15 cellular contexts compared by ENCODE assay signal in genomic region chr12:24945822-24946221, GRCh38. TPM values are rescaled to one million over a fixed set of nuclear protein-coding genes. Genes with fewer than 3 reads are reported as not detected.
DNase-seq lines count a peak whose midpoint lies in the region; ATAC-seq, FAIRE-seq and TF ChIP-seq lines count a peak whose summit lies in the region.
"Had no signal": no experiment of that assay in that cellular context is flagged by ENCODE, and none has a peak within 500 bp of the region (broad histone marks: within the 10 kb centered on the region; RNA-seq: fewer than 3 reads in every experiment).

No MANE protein-coding gene starts in this region.

- SMC1A ChIA-PET in GM12878 (lab: Charles Lee; ENCODE audit: uncharacterized antibody, unreplicated experiment): interaction anchor here (0.8 to 7.8 kb wide), 17 partner anchors 9 to 106 kb away, joined by 3 to 69 read pairs (median 4); no protein-coding TSS in a partner anchor

- H3K4me2 ChIP-seq in GM12878 (ENCODE audit: control insufficient read depth, insufficient read depth) (peak overlapping the region; percentile 69), mammary epithelial cell (ENCODE audit: insufficient read depth, low read depth, low read length) (no peak overlapping the region)

- intact Hi-C loops in GM12878 (cut with micrococcal nuclease; ENCODE audit: unreplicated experiment) (no loop called here), mammary epithelial cell (cut with micrococcal nuclease) (no loop called here)

- TF ChIP-seq CTCF in GM12878 (IDR thresholded peaks at IDR 0.05 in 2 of 3, conservative IDR thresholded peaks at IDR 0.05 in 1 of 3; ENCODE audit: control insufficient read depth in 2 of 3, extremely low read depth in 1 of 3, insufficient read depth in 1 of 3, low read depth in 3 of 3, low read length in 3 of 3) (no peak), nephron progenitor cell (IDR thresholded peaks at IDR 0.05) (no peak), coronary artery (IDR thresholded peaks at IDR 0.05) (no peak), mammary epithelial cell (conservative IDR thresholded peaks at IDR 0.05 in 1 of 2, IDR thresholded peaks at IDR 0.05 in 1 of 2; ENCODE audit: extremely low read depth in 1 of 2, insufficient read depth in 1 of 2, low read depth in 1 of 2, low read length in 2 of 2) (no peak)

- TF ChIP-seq EP300 in GM12878 (IDR thresholded peaks at IDR 0.05; ENCODE audit: borderline replicate concordance in 1 of 2, control insufficient read depth in 1 of 2, low read depth in 2 of 2, low read length in 2 of 2): no peak

- H3K4me1 Mint-ChIP-seq in CD8-positive, alpha-beta memory T cell: peaks cover 21 to 28% (median 26%) of the 10 kb centered on the region in 3 donors
- peaks cover 59% of the 10 kb centered on the region for H3K4me1 Mint-ChIP-seq in nephron progenitor cell

- H4K20me1 ChIP-seq in GM12878 (ENCODE audit: control insufficient read depth, insufficient read depth) (no peaks in the 10 kb centered on the region), mammary epithelial cell (ENCODE audit: insufficient read depth, low read length) (no peaks in the 10 kb centered on the region)

- no peak overlapping the region for H3K4me3 Mint-ChIP-seq in CD8-positive, alpha-beta memory T cell
- H3K4me3 Mint-ChIP-seq in nephron progenitor cell: peak overlapping the region; percentile 96
- H3K4me3 Mint-ChIP-seq: CD4-positive, CD25-positive, alpha-beta regulatory T cell had no signal

- no peaks in the 10 kb centered on the region for H3K9me3 Mint-ChIP-seq in CD8-positive, alpha-beta memory T cell
- H3K9me3 Mint-ChIP-seq in nephron progenitor cell: peaks cover 6% of the 10 kb centered on the region

- in situ Hi-C loops in GM12878 (cut with MboI): loop anchor here (5.0 kb wide), 1 partner anchor 104 kb away; no protein-coding TSS in a partner anchor
- in situ Hi-C loops in mammary epithelial cell (cut with MboI; ENCODE audit: low sequenced_read_pairs in 2 of 2): no loop called here

- H3K4me3 ChIP-seq in CD8-positive, alpha-beta memory T cell (ENCODE audit: low read length): no peak overlapping the region
- 0 out of 2 replicates have a peak overlapping the region, but pooled peaks have one; percentile 5 for H3K4me3 ChIP-seq in GM12878
- no peak overlapping the region for H3K4me3 ChIP-seq in coronary artery
- no peak overlapping the region for H3K4me3 ChIP-seq in mammary epithelial cell (replicated peaks in 1 of 3; ENCODE audit: insufficient read depth in 1 of 3, low read depth in 2 of 3, low read length in 3 of 3)
- H3K4me3 ChIP-seq: lung had no signal

- dilution Hi-C loops in mammary epithelial cell (cut with HindIII; ENCODE audit: low sequenced_read_pairs): no loop called here

- H3K27me3 ChIP-seq in CD8-positive, alpha-beta memory T cell (ENCODE audit: insufficient read depth, low read length, poor library complexity, severe bottlenecking): peaks cover 11% of the 10 kb centered on the region
- H3K27me3 ChIP-seq in GM12878 (replicated peaks in 1 of 2; ENCODE audit: control insufficient read depth in 2 of 2, insufficient read depth in 2 of 2, low read length in 1 of 2): no peaks in the 10 kb centered on the region
- H3K27me3 ChIP-seq in mammary epithelial cell (ENCODE audit: insufficient read depth, low read length): no peaks in the 10 kb centered on the region

- no peak overlapping the region for H2AFZ ChIP-seq in GM12878 (ENCODE audit: control insufficient read depth, low read depth, low read length)
- H2AFZ ChIP-seq in mammary epithelial cell (ENCODE audit: low read depth, low read length): no peak overlapping the region

- H3K27me3 Mint-ChIP-seq in CD8-positive, alpha-beta memory T cell: peaks cover 20 to 55% of the 10 kb centered on the region in 2 donors
- peaks cover 4% of the 10 kb centered on the region for H3K27me3 Mint-ChIP-seq in nephron progenitor cell (ENCODE audit: low read depth, poor library complexity)

- TF ChIP-seq POLR2A in GM12878 (IDR thresholded peaks at IDR 0.05; ENCODE audit: low read depth, low read length): no peak

- CTCF ChIA-PET in CD8-positive, alpha-beta memory T cell (lab: Charles Lee): no interaction called here
- CTCF ChIA-PET in GM12878 (lab: Yijun Ruan, JAX): interaction anchor here (1.2 to 2.7 kb wide), 8 partner anchors 10 to 209 kb away, joined by 3 to 13 read pairs (median 6); a partner anchor contains a TSS
- CTCF ChIA-PET in mammary epithelial cell (lab: Charles Lee; ENCODE audit: low non-redundant PET): no interaction called here

- RAD21 ChIA-PET in GM12878 (lab: Charles Lee; ENCODE audit: unreplicated experiment): interaction anchor here (0.8 to 7.9 kb wide), 6 partner anchors 10 to 106 kb away, joined by 3 to 60 read pairs (median 7); a partner anchor contains a TSS

- H3K4me1 ChIP-seq in CD8-positive, alpha-beta memory T cell (ENCODE audit: insufficient read depth, low read length): peaks cover 9% of the 10 kb centered on the region
- peaks cover 34% of the 10 kb centered on the region for H3K4me1 ChIP-seq in GM12878 (ENCODE audit: control insufficient read depth, insufficient read depth, low read length)
- peaks cover 27% of the 10 kb centered on the region for H3K4me1 ChIP-seq in mammary epithelial cell (ENCODE audit: insufficient read depth, low read length)

- H3K36me3 ChIP-seq in CD8-positive, alpha-beta memory T cell (ENCODE audit: insufficient read depth, low read length): no peaks in the 10 kb centered on the region
- peaks cover 0 to 3% of the 10 kb centered on the region in 2 experiments; a peak in 1 of 4 replicates for H3K36me3 ChIP-seq in GM12878 (ENCODE audit: control insufficient read depth in 2 of 2, insufficient read depth in 2 of 2, low read length in 1 of 2)
- H3K36me3 ChIP-seq in mammary epithelial cell (ENCODE audit: insufficient read depth, low read length): no peaks in the 10 kb centered on the region
- H3K36me3 ChIP-seq: heart left ventricle, WERI-Rb-1 had no signal

- peaks cover 63% of the 10 kb centered on the region for H3K79me2 ChIP-seq in GM12878 (ENCODE audit: control insufficient read depth, insufficient read depth, low read length)
- H3K79me2 ChIP-seq in mammary epithelial cell (ENCODE audit: insufficient read depth, low read length): peaks cover 3% of the 10 kb centered on the region

- H3K9ac ChIP-seq in GM12878 (ENCODE audit: control insufficient read depth, insufficient read depth, low read length) (no peak overlapping the region), mammary epithelial cell (ENCODE audit: insufficient read depth, low read length) (no peak overlapping the region)

- no peaks in the 10 kb centered on the region for H3K9me3 ChIP-seq in CD8-positive, alpha-beta memory T cell (ENCODE audit: low read length)
- H3K9me3 ChIP-seq in GM12878 (replicated peaks; ENCODE audit: control insufficient read depth, insufficient read depth, low read length) (no peaks in the 10 kb centered on the region), mammary epithelial cell (replicated peaks; ENCODE audit: insufficient read depth, low read length) (no peaks in the 10 kb centered on the region)
- H3K9me3 ChIP-seq: heart left ventricle had no signal

- no peak overlapping the region for H3K27ac Mint-ChIP-seq in CD8-positive, alpha-beta memory T cell
- H3K27ac Mint-ChIP-seq in nephron progenitor cell: peak overlapping the region; percentile 62
- H3K27ac Mint-ChIP-seq: CD4-positive, CD25-positive, alpha-beta regulatory T cell had no signal

- TF ChIP-seq RAD21 in GM12878 (IDR thresholded peaks at IDR 0.05; ENCODE audit: insufficient read depth, low read depth, low read length): no peak

- no peak for ATAC-seq in GM12878
- ATAC-seq: heart left ventricle had no signal

- H3K27ac ChIP-seq in CD8-positive, alpha-beta memory T cell (ENCODE audit: low read depth, low read length): peak overlapping the region; percentile 69
- H3K27ac ChIP-seq in GM12878 (ENCODE audit: control insufficient read depth, insufficient read depth) (no peak overlapping the region), coronary artery (peak overlapping the region in 1 of 2 donors; percentile 21), mammary epithelial cell (ENCODE audit: insufficient read depth, low read depth, low read length) (no peak overlapping the region)
- H3K27ac ChIP-seq: WERI-Rb-1 had no signal

- POLR2A ChIA-PET in CD8-positive, alpha-beta memory T cell (lab: Charles Lee): no interaction called here
- POLR2A ChIA-PET in GM12878 (lab: Charles Lee): interaction anchor here (0.5 to 1.7 kb wide), 6 partner anchors 15 to 155 kb away, joined by 3 to 6 read pairs (median 4); no protein-coding TSS in a partner anchor

- DNase-seq in CD8-positive, alpha-beta memory T cell: no peak
- DNase-seq in Kasumi-1 (lab: John Stamatoyannopoulos, UW): peak; percentile 30 to 45
- no peak for DNase-seq in GM12878 (ENCODE audit: low read depth, low spot score)
- DNase-seq in nephron progenitor cell: no peak
- DNase-seq in coronary artery (ENCODE audit: low spot score): no peak
- no peak for DNase-seq in mammary epithelial cell
- no peak for DNase-seq in cerebellar cortex (ENCODE audit: low spot score)
- no peak for DNase-seq in NCI-H2171 (lab: John Stamatoyannopoulos, UW)
- DNase-seq: CD4-positive, CD25-positive, alpha-beta regulatory T cell; effector memory CD4-positive, alpha-beta T cell; heart left ventricle; NCI-H1048; NCI-H345; WERI-Rb-1 had no signal

- FAIRE-seq in GM12878 (lab: Jason Lieb, UNC): no peak

- no peaks in the 10 kb centered on the region for H3K36me3 Mint-ChIP-seq in CD8-positive, alpha-beta memory T cell
- H3K36me3 Mint-ChIP-seq in nephron progenitor cell (ENCODE audit: low read depth): peaks cover 47% of the 10 kb centered on the region
- H3K36me3 Mint-ChIP-seq: CD4-positive, CD25-positive, alpha-beta regulatory T cell had no signal

- BruUV-seq in GM12878 (replicated peaks; lab: Mats Ljungman, UMichigan) (no TSS peak), mammary epithelial cell (replicated peaks; lab: Mats Ljungman, UMichigan) (no TSS peak)

RNA-seq across cellular contexts. Expression of gene BCAT1, which starts 3.1 kb away (rescaled TPM):
- 10 to 100 TPM; 24.2 to 26.5 TPM for total RNA-seq in CD8-positive, alpha-beta memory T cell
- polyA plus RNA-seq in CD8-positive, alpha-beta memory T cell: 0.58 TPM
- 74.1 and 84.6 TPM in 2 replicates for total RNA-seq in GM12878 (2013; cell fraction: nucleolus; rRNA removed)
- 89.3 and 106 TPM in 2 replicates for total RNA-seq in GM12878 (2014; rRNA removed)
- total RNA-seq in GM12878 (2014; rRNA removed; fragmentation: Illumina TruSeq; extraction: Trizol): 122 and 123 TPM in 2 replicates
- 187 and 203 TPM in 2 replicates for total RNA-seq in GM12878 (2021)
- 14.8 TPM for polyA plus RNA-seq in GM12878 (2011; ENCODE audit: low read depth)
- 31.2 and 47.4 TPM in 2 replicates for polyA plus RNA-seq in GM12878 (2011; rRNA removed)
- 10.6 and 17.6 TPM in 2 replicates for polyA plus RNA-seq in GM12878 (2011; cell fraction: cytosol; rRNA removed)
- 15.1 and 18.7 TPM in 2 replicates for polyA plus RNA-seq in GM12878 (2011; cell fraction: nucleus; rRNA removed)
- polyA plus RNA-seq in GM12878 (2012): 21.9 and 34.6 TPM in 2 replicates
- 74.4 and 107 TPM in 2 replicates for polyA plus RNA-seq in GM12878 (2014; fragmentation: Illumina TruSeq; extraction: Trizol)
- polyA plus RNA-seq in GM12878 (2014; fragmentation: Nextera tagmentation; extraction: Ambion mirVana): 10 to 100 TPM; 26.2 to 38.1 TPM
- 44.6 and 50.4 TPM in 2 replicates for polyA plus RNA-seq in GM12878 (2014; rRNA removed)
- 100 to 1,000 TPM; 153 to 162 TPM for polyA plus RNA-seq in GM12878 (2016; fragmentation: Nextera tagmentation; extraction: Ambion mirVana)
- 61.8 and 62.7 TPM in 2 replicates for polyA minus RNA-seq in GM12878 (2011; rRNA and poly(A)+ RNA removed)
- 35.9 and 38.3 TPM in 2 replicates for polyA minus RNA-seq in GM12878 (2011; cell fraction: cytosol; rRNA and poly(A)+ RNA removed)
- polyA minus RNA-seq in GM12878 (2011; cell fraction: nucleus; rRNA and poly(A)+ RNA removed): 27.0 and 40.6 TPM in 2 replicates
- 10 to 100 TPM in 1 of 2 donors, 1 to 10 TPM in 1; 5.8 to 35.5 TPM for total RNA-seq in mammary epithelial cell
- 2.6 TPM for polyA plus RNA-seq in mammary epithelial cell
- 31.8 TPM for polyA minus RNA-seq in mammary epithelial cell

Comparison
In these comparisons a context has a peak if more than half of its experiments do, and no peak if none do; other contexts are left out.
1. DNase-seq: peak in Kasumi-1 (2 of 2); none in CD8-positive, alpha-beta memory T cell (0 of 5), GM12878 (single experiment), nephron progenitor cell (single experiment), coronary artery (single experiment), mammary epithelial cell (single experiment), cerebellar cortex (single experiment) and NCI-H2171 (single experiment).